Comparison of ENCODE assay signal across 22 cellular contexts in genomic region chr2:55164534-55165104, GRCh38.
DNase-seq lines count a peak whose midpoint lies in the region; ATAC-seq, FAIRE-seq and TF ChIP-seq lines count a peak whose summit lies in the region.
"Had no signal": no experiment of that assay in that cellular context is flagged by ENCODE, and none has a peak within 500 bp of the region (broad histone marks: within the 10 kb centered on the region; RNA-seq: fewer than 3 reads in every experiment).

No MANE protein-coding gene starts in this region.

- H3K79me2 ChIP-seq in HepG2 (ENCODE audit: insufficient read depth, low read length) = no peaks in the 10 kb centered on the region

- CTCF ChIA-PET in Calu3 (lab: Charles Lee) = interaction anchor here (0.5 to 1.9 kb wide), 9 partner anchors 10 to 265 kb away, joined by 3 to 8 read pairs (median 3); no protein-coding TSS in a partner anchor
- CTCF ChIA-PET in WTC11 (lab: Charles Lee) = no interaction called here
- CTCF ChIA-PET in HepG2 (lab: Yijun Ruan, JAX; ENCODE audit: low intra/inter-chr PET ratio, low total read pairs) = no interaction called here

- no peak overlapping the region; the same call in 1 of the 2 replicates for H3K4me2 ChIP-seq in HepG2 (ENCODE audit: low read depth, low read length)

- H3K4me1 ChIP-seq in gastroesophageal sphincter = peaks cover 6 to 90% (median 24%) of the 10 kb centered on the region in 3 donors
- peaks cover 55% of the 10 kb centered on the region for H3K4me1 ChIP-seq in HepG2 (ENCODE audit: insufficient read depth, low read length)

- TF ChIP-seq POLR2A in gastroesophageal sphincter (IDR thresholded peaks at IDR 0.05) (no peak), HepG2 (IDR thresholded peaks at IDR 0.05; ENCODE audit: insufficient read depth in 1 of 2, low read depth in 2 of 2, low read length in 2 of 2) (no peak)

- DNase-seq in Calu3 (no peak), WTC11 (ENCODE audit: low spot score) (no peak), pons (ENCODE audit: low spot score) (peak; percentile 49), HepG2 (ENCODE audit: low spot score) (no peak), NCI-H1930 (lab: John Stamatoyannopoulos, UW) (no peak), HPDE6-E6E7 (ENCODE audit: extremely low spot score) (no peak), glomerular visceral epithelial cell (ENCODE audit: extremely low spot score) (no peak)
- DNase-seq: activated CD4-positive, alpha-beta T cell treated with anti-CD3 and anti-CD28 coated beads, Interleukin-2, amount 10 ng/mL, durations not matched to agents 7 days and 5 days; activated effector memory CD4-positive, alpha-beta T cell treated with Interleukin-2 at 50 U/mL for 16 hours; CD4-positive, alpha-beta memory T cell; DND-41; endodermal cell; HCEC 1CT; heart right ventricle; mammary epithelial cell; NCI-H1694 treated with DMSO at 0.1 percent for 48 hours; spleen; stimulated activated CD4-positive, alpha-beta T cell treated with anti-CD3 and anti-CD28 coated beads, Interleukin-4, amount 100 ng/mL, for 4 hours had no signal

- TF ChIP-seq EP300 in gastroesophageal sphincter (IDR thresholded peaks at IDR 0.05) = no peak
- no peak for TF ChIP-seq EP300 in HepG2 (IDR thresholded peaks at IDR 0.05; ENCODE audit: low read depth in 2 of 2, low read length in 2 of 2)
- no peak for TF ChIP-seq EP300 in HepG2 (CRISPR knock-in tag; IDR thresholded peaks at IDR 0.05; ENCODE audit: borderline replicate concordance)

- BruUV-seq in Calu3 (replicated peaks; lab: Mats Ljungman, UMichigan) (no TSS peak), HepG2 (replicated peaks; lab: Mats Ljungman, UMichigan) (no TSS peak)

- no peaks in the 10 kb centered on the region for H4K20me1 ChIP-seq in HepG2 (ENCODE audit: insufficient read depth, low read length)

- TF ChIP-seq RAD21 in HepG2 (CRISPR knock-in tag; IDR thresholded peaks at IDR 0.05) = no peak

- no peaks in the 10 kb centered on the region for H3K27me3 ChIP-seq in gastroesophageal sphincter
- peaks cover 0 to 36% of the 10 kb centered on the region in 2 experiments; a peak in 3 of 5 replicates for H3K27me3 ChIP-seq in HepG2 (ENCODE audit: control insufficient read depth in 1 of 2, insufficient read depth in 2 of 2, low read length in 2 of 2)
- H3K27me3 ChIP-seq: heart right ventricle, spleen had no signal

- TF ChIP-seq CTCF in Calu3 (IDR thresholded peaks at IDR 0.05; ENCODE audit: unreplicated experiment) = no peak
- TF ChIP-seq CTCF in WTC11 (IDR thresholded peaks at IDR 0.05) = no peak
- TF ChIP-seq CTCF in gastroesophageal sphincter (IDR thresholded peaks at IDR 0.05) = no peak
- no peak for TF ChIP-seq CTCF in HepG2 (CRISPR knock-in tag; IDR thresholded peaks at IDR 0.05)

- H3K9me3 ChIP-seq in gastroesophageal sphincter = no peaks in the 10 kb centered on the region
- no peaks in the 10 kb centered on the region for H3K9me3 ChIP-seq in HepG2 (ENCODE audit: low read length)
- H3K9me3 ChIP-seq: heart right ventricle, spleen had no signal

- no peaks in the 10 kb centered on the region for H3K9me3 Mint-ChIP-seq in Calu3 (ENCODE audit: low read depth, unreplicated experiment)
- H3K9me3 Mint-ChIP-seq in WTC11 = no peaks in the 10 kb centered on the region
- H3K9me3 Mint-ChIP-seq: activated CD4-positive, alpha-beta T cell treated with anti-CD3 and anti-CD28 coated beads, Interleukin-2, amount 10 ng/mL, durations not matched to agents 7 days and 5 days; CD4-positive, alpha-beta memory T cell; central memory CD8-positive, alpha-beta T cell; endodermal cell; neural crest cell had no signal

- H3K36me3 ChIP-seq in gastroesophageal sphincter (no peaks in the 10 kb centered on the region), HepG2 (replicated peaks in 1 of 2; ENCODE audit: control insufficient read depth in 1 of 2, insufficient read depth in 2 of 2, low read length in 2 of 2) (no peaks in the 10 kb centered on the region)
- H3K36me3 ChIP-seq: heart right ventricle, spleen had no signal

- POLR2A ChIA-PET in WTC11 (lab: Charles Lee) (interaction anchor here (0.8 to 1.3 kb wide), 3 partner anchors 9 to 114 kb away, joined by 4 read pairs; partner anchors contain the start of gene RTN4), HepG2 (lab: Yijun Ruan, JAX) (no interaction called here)

- H3K27ac Mint-ChIP-seq in Calu3 (ENCODE audit: unreplicated experiment) = peak overlapping the region; percentile 73
- no peak overlapping the region for H3K27ac Mint-ChIP-seq in WTC11
- H3K27ac Mint-ChIP-seq: activated CD4-positive, alpha-beta T cell treated with anti-CD3 and anti-CD28 coated beads, Interleukin-2, amount 10 ng/mL, durations not matched to agents 7 days and 5 days; CD4-positive, alpha-beta memory T cell; endodermal cell had no signal

- intact Hi-C loops in Calu3 (cut with micrococcal nuclease; ENCODE audit: unreplicated experiment) = loop anchor here (5.0 kb wide), 1 partner anchor 67 kb away; no protein-coding TSS in a partner anchor
- intact Hi-C loops in HepG2 (cut with micrococcal nuclease; ENCODE audit: unreplicated experiment) = no loop called here

- H3K4me3 Mint-ChIP-seq in Calu3 (ENCODE audit: low read depth, unreplicated experiment) (peak overlapping the region; percentile 63), WTC11 (no peak overlapping the region)
- H3K4me3 Mint-ChIP-seq: activated CD4-positive, alpha-beta T cell treated with anti-CD3 and anti-CD28 coated beads, Interleukin-2, amount 10 ng/mL, durations not matched to agents 7 days and 5 days; CD4-positive, alpha-beta memory T cell; central memory CD8-positive, alpha-beta T cell; endodermal cell; neural crest cell had no signal

- H3K4me3 ChIP-seq in gastroesophageal sphincter (no peak overlapping the region), HepG2 (replicated peaks in 1 of 3; ENCODE audit: insufficient read depth in 1 of 3, low read depth in 2 of 3, low read length in 3 of 3) (no peak overlapping the region)
- H3K4me3 ChIP-seq: heart right ventricle, spleen had no signal

- no peak overlapping the region for H3K9ac ChIP-seq in HepG2 (ENCODE audit: insufficient read depth, low read depth, low read length)

- no peak overlapping the region for H2AFZ ChIP-seq in HepG2 (ENCODE audit: low read length)

- in situ Hi-C loops in HepG2 (cut with HindIII; ENCODE audit: extremely low pct_ligation_motif_present, low pct_unique_long_range_greater_than_20kb) = loop anchor here (5.0 kb wide), 2 partner anchors 92 to 147 kb away; no protein-coding TSS in a partner anchor

- H3K4me1 Mint-ChIP-seq in Calu3 (ENCODE audit: low read depth, unreplicated experiment) (peaks cover 57% of the 10 kb centered on the region), WTC11 (peaks cover 39% of the 10 kb centered on the region)
- H3K4me1 Mint-ChIP-seq: activated CD4-positive, alpha-beta T cell treated with anti-CD3 and anti-CD28 coated beads, Interleukin-2, amount 10 ng/mL, durations not matched to agents 7 days and 5 days; central memory CD8-positive, alpha-beta T cell had no signal

- H3K36me3 Mint-ChIP-seq in Calu3 (ENCODE audit: insufficient read depth, unreplicated experiment) (no peaks in the 10 kb centered on the region), WTC11 (no peaks in the 10 kb centered on the region)
- H3K36me3 Mint-ChIP-seq: CD4-positive, alpha-beta memory T cell had no signal

- 0 out of 2 replicates have a peak, but pooled peaks have one; percentile 12 for ATAC-seq in WTC11
- no peak for ATAC-seq in gastroesophageal sphincter
- no peak for ATAC-seq in HepG2
- ATAC-seq: heart right ventricle had no signal

- H3K27me3 Mint-ChIP-seq in Calu3 (ENCODE audit: unreplicated experiment) (no peaks in the 10 kb centered on the region), WTC11 (ENCODE audit: low read depth) (no peaks in the 10 kb centered on the region)
- H3K27me3 Mint-ChIP-seq: activated CD4-positive, alpha-beta T cell treated with anti-CD3 and anti-CD28 coated beads, Interleukin-2, amount 10 ng/mL, durations not matched to agents 7 days and 5 days; CD4-positive, alpha-beta memory T cell; central memory CD8-positive, alpha-beta T cell had no signal

- no peak for FAIRE-seq in HepG2 (lab: Jason Lieb, UNC)
- FAIRE-seq: TTC549 had no signal

- 78 to 86% methylated on average over 7 of the region's 7 CpGs for WGBS in gastroesophageal sphincter (ENCODE audit: low coverage in 1 of 2), 2 donors
- WGBS in HepG2 (ENCODE audit: low lambda C conversion rate) = 57% methylated on average over 7 of the region's 7 CpGs

- H3K27ac ChIP-seq in gastroesophageal sphincter (peak overlapping the region in 3 of 4 donors; percentile 61 to 69 (median 61)), HepG2 (ENCODE audit: extremely low read length, insufficient read depth, low read length) (no peak overlapping the region)
- H3K27ac ChIP-seq: heart right ventricle had no signal

TF ChIP-seq in HepG2, 621 proteins besides CTCF, POLR2A, EP300 and RAD21 (continues in another document):
- no peak for TF ChIP-seq ATF6 (CRISPR knock-in tag; conservative IDR thresholded peaks at IDR 0.05)
- TF ChIP-seq ZBTB43 (CRISPR knock-in tag; conservative IDR thresholded peaks at IDR 0.05) = no peak
- TF ChIP-seq ZNF781 (CRISPR knock-in tag; IDR thresholded peaks at IDR 0.05; ENCODE audit: borderline replicate concordance, not compliant biosample characterization) = no peak
- TF ChIP-seq SYNCRIP (IDR thresholded peaks at IDR 0.05; ENCODE audit: insufficient read depth, low read depth, low read length) = no peak
- TF ChIP-seq KDM4B (CRISPR knock-in tag; IDR thresholded peaks at IDR 0.05) = no peak
